21 cellular contexts compared by ENCODE assay signal in the genomic region with DNA sequence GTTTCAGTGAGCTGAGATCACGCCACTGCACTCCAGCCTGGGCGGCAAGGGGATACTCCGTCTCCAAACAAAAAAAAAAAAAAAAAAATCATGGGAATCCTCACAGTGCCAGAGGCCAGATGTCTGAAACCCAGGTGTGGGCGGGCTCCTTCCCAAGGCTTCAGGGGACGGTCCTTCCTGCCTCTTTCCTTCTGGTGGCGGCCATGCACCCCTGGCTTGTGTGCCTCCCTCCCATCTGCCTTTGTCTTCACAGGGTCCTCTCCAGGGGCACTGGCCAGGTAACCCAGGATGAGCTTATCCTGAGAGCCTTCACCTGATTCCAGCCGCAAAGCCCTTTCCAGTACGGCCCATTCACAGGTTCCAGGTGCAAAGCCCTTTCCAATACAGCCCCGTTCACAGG.
"Had no signal": no experiment of that assay in that cellular context is flagged by ENCODE, and none has a peak within 500 bp of the region (broad histone marks: within the 10 kb centered on the region; RNA-seq: fewer than 3 reads in every experiment).

No MANE protein-coding gene starts in this region.

- H3K4me3 Mint-ChIP-seq: activated naive CD4-positive, alpha-beta T cell treated with anti-CD3 and anti-CD28 coated beads, Interleukin-2, amount 10 ng/mL, durations not matched to agents 7 days and 5 days; activated naive CD8-positive, alpha-beta T cell treated with anti-CD3 and anti-CD28 coated beads, Interleukin-2, amount 50 U/mL, for 24 hours; activated T-cell treated with anti-CD3 and anti-CD28 coated beads, Interleukin-2, amount 50 U/mL, for 4 hours; mesothelial cell of epicardium; nephron; stimulated activated effector memory CD8-positive, alpha-beta T cell treated with anti-CD3 and anti-CD28 coated beads, Interleukin-12 subunit alpha, Interleukin-12 subunit beta, amount 100 ng/mL, for 72 hours; stimulated activated naive CD8-positive, alpha-beta T cell treated with anti-CD3 and anti-CD28 coated beads, Interleukin-15, amount 100 ng/mL, for 72 hours; type B pancreatic cell had no signal

- H3K36me3 ChIP-seq: esophagus squamous epithelium, left lung, neutrophil, right lobe of liver, suprapubic skin had no signal

- ATAC-seq: activated naive CD8-positive, alpha-beta T cell treated with anti-CD3 and anti-CD28 coated beads, Interleukin-2, amount 50 U/mL, for 24 hours; activated T-cell treated with anti-CD3 and anti-CD28 coated beads, Interleukin-2, amount 50 U/mL, for 4 hours; left lung; right lobe of liver; SK-N-SH treated with all-trans-retinoic acid at 6 μM for 48 hours; stimulated activated effector memory CD8-positive, alpha-beta T cell treated with anti-CD3 and anti-CD28 coated beads, Interleukin-12 subunit alpha, Interleukin-12 subunit beta, amount 100 ng/mL, for 72 hours; stimulated activated naive CD8-positive, alpha-beta T cell treated with anti-CD3 and anti-CD28 coated beads, Interleukin-15, amount 100 ng/mL, for 72 hours had no signal

- DNase-seq: activated CD8-positive, alpha-beta memory T cell treated with anti-CD3 and anti-CD28 coated beads for 24 hours; activated CD8-positive, alpha-beta memory T cell treated with anti-CD3 and anti-CD28 coated beads, Interleukin-2, amount 50 U/mL, for 4 hours; activated naive CD8-positive, alpha-beta T cell treated with anti-CD3 and anti-CD28 coated beads, Interleukin-2, amount 50 U/mL, for 24 hours; dermis blood vessel endothelial cell; effector memory CD4-positive, alpha-beta T cell; esophagus squamous epithelium; kidney glomerular epithelial cell; right lobe of liver; small intestine; stimulated activated CD4-positive, alpha-beta T cell treated with anti-CD3 and anti-CD28 coated beads, Interleukin-2, amount 100 ng/mL, for 24 hours; stimulated activated naive CD8-positive, alpha-beta T cell treated with anti-CD3 and anti-CD28 coated beads, Interleukin-15, amount 100 ng/mL, for 72 hours had no signal

- H3K9me3 ChIP-seq: esophagus squamous epithelium, left lung, neutrophil, right lobe of liver, suprapubic skin had no signal

- H3K9me3 Mint-ChIP-seq: activated naive CD4-positive, alpha-beta T cell treated with anti-CD3 and anti-CD28 coated beads, Interleukin-2, amount 10 ng/mL, durations not matched to agents 7 days and 5 days; activated naive CD8-positive, alpha-beta T cell treated with anti-CD3 and anti-CD28 coated beads, Interleukin-2, amount 50 U/mL, for 24 hours; activated T-cell treated with anti-CD3 and anti-CD28 coated beads, Interleukin-2, amount 50 U/mL, for 4 hours; mesothelial cell of epicardium; nephron; stimulated activated effector memory CD8-positive, alpha-beta T cell treated with anti-CD3 and anti-CD28 coated beads, Interleukin-12 subunit alpha, Interleukin-12 subunit beta, amount 100 ng/mL, for 72 hours; stimulated activated naive CD8-positive, alpha-beta T cell treated with anti-CD3 and anti-CD28 coated beads, Interleukin-15, amount 100 ng/mL, for 72 hours; type B pancreatic cell had no signal

- H3K4me3 ChIP-seq: esophagus squamous epithelium, left lung, right lobe of liver, suprapubic skin had no signal

- H3K27ac Mint-ChIP-seq: activated naive CD4-positive, alpha-beta T cell treated with anti-CD3 and anti-CD28 coated beads, Interleukin-2, amount 10 ng/mL, durations not matched to agents 7 days and 5 days; activated naive CD8-positive, alpha-beta T cell treated with anti-CD3 and anti-CD28 coated beads, Interleukin-2, amount 50 U/mL, for 24 hours; mesothelial cell of epicardium; nephron; stimulated activated effector memory CD8-positive, alpha-beta T cell treated with anti-CD3 and anti-CD28 coated beads, Interleukin-12 subunit alpha, Interleukin-12 subunit beta, amount 100 ng/mL, for 72 hours; stimulated activated naive CD8-positive, alpha-beta T cell treated with anti-CD3 and anti-CD28 coated beads, Interleukin-15, amount 100 ng/mL, for 72 hours; type B pancreatic cell had no signal

- H3K27me3 Mint-ChIP-seq: activated naive CD8-positive, alpha-beta T cell treated with anti-CD3 and anti-CD28 coated beads, Interleukin-2, amount 50 U/mL, for 24 hours; stimulated activated naive CD8-positive, alpha-beta T cell treated with anti-CD3 and anti-CD28 coated beads, Interleukin-15, amount 100 ng/mL, for 72 hours; type B pancreatic cell had no signal

- H3K4me1 ChIP-seq: left lung, right lobe of liver had no signal

- H3K36me3 Mint-ChIP-seq: activated naive CD4-positive, alpha-beta T cell treated with anti-CD3 and anti-CD28 coated beads, Interleukin-2, amount 10 ng/mL, durations not matched to agents 7 days and 5 days; mesothelial cell of epicardium; stimulated activated effector memory CD8-positive, alpha-beta T cell treated with anti-CD3 and anti-CD28 coated beads, Interleukin-12 subunit alpha, Interleukin-12 subunit beta, amount 100 ng/mL, for 72 hours; type B pancreatic cell had no signal

- H3K27ac ChIP-seq: esophagus squamous epithelium, left lung, neutrophil, right lobe of liver, suprapubic skin had no signal

- H3K27me3 ChIP-seq: esophagus squamous epithelium, left lung, neutrophil, right lobe of liver, suprapubic skin had no signal
